Comparison of ENCODE assay signal across 11 cellular contexts in genomic region chr7:1558181-1558811, GRCh38. TPM values are rescaled to one million over a fixed set of nuclear protein-coding genes. Genes with fewer than 3 reads are reported as not detected.
DNase-seq lines count a peak whose midpoint lies in the region; ATAC-seq and TF ChIP-seq lines count a peak whose summit lies in the region.
"Had no signal": no experiment of that assay in that cellular context is flagged by ENCODE, and none has a peak within 500 bp of the region (broad histone marks: within the 10 kb centered on the region; RNA-seq: fewer than 3 reads in every experiment).

No MANE protein-coding gene starts in this region.

- H3K4me3 Mint-ChIP-seq in natural killer cell treated with Interleukin-12 subunit alpha and Interleukin-12 subunit beta and Interleukin-15 and Interleukin-18, amount 100 ng/mL, for 72 hours, result no peak overlapping the region
- H3K4me3 Mint-ChIP-seq: activated T-helper 17 cell treated with anti-CD3 and anti-CD28 coated beads, Interleukin-2, amount 50 U/mL, for 72 hours; T-helper 1 cell treated with Interleukin-12 subunit alpha and Interleukin-12 subunit beta and Interleukin-4 antibody, amounts not matched to agents 30 μg/mL and 1 μg/mL, for 36 hours had no signal

- H3K4me1 ChIP-seq in effector memory CD4-positive, alpha-beta T cell (ENCODE audit: control insufficient read depth, insufficient read depth, low read length, poor library complexity, severe bottlenecking), result no peaks in the 10 kb centered on the region

- H3K4me3 ChIP-seq in BJ (ENCODE audit: low read depth, low read length) (no peak overlapping the region), LNCaP clone FGC (ENCODE audit: low read depth, low read length) (no peak overlapping the region)
- no peak overlapping the region for H3K4me3 ChIP-seq in effector memory CD4-positive, alpha-beta T cell (ENCODE audit: insufficient read depth, low read depth, low read length, poor library complexity, severe bottlenecking)

- CTCF ChIA-PET in BJ (lab: Yijun Ruan, JAX), result interaction anchor here (1.2 kb wide), 2 partner anchors 25 to 119 kb away, joined by 3 to 5 read pairs; no protein-coding TSS in a partner anchor

- ATAC-seq in natural killer cell treated with Interleukin-12 subunit alpha and Interleukin-12 subunit beta and Interleukin-15 and Interleukin-18, amount 100 ng/mL, for 72 hours, result no peak
- ATAC-seq in GM21717 (IDR thresholded peaks at IDR 0.05; ENCODE audit: unreplicated experiment) (no peak), GM18519 (IDR thresholded peaks at IDR 0.05; ENCODE audit: low FRiP score, unreplicated experiment) (no peak)
- ATAC-seq: activated T-helper 17 cell treated with anti-CD3 and anti-CD28 coated beads, Interleukin-2, amount 50 U/mL, for 72 hours had no signal

- DNase-seq in BJ (ENCODE audit: low read depth), result no peak
- DNase-seq in LNCaP clone FGC (ENCODE audit: low read depth), result no peak
- DNase-seq in epithelial cell of prostate (ENCODE audit: low read depth, low spot score), result no peak
- peak; percentile 56 for DNase-seq in natural killer cell treated with Interleukin-12 subunit alpha and Interleukin-12 subunit beta and Interleukin-15 and Interleukin-18, amount 100 ng/mL, for 72 hours (ENCODE audit: low spot score)
- no peak for DNase-seq in effector memory CD4-positive, alpha-beta T cell
- no peak for DNase-seq in HK-2 (ENCODE audit: unreplicated experiment)
- DNase-seq: DMS79 treated with DMSO at 0.1 percent for 48 hours had no signal

- H3K27me3 ChIP-seq in BJ (ENCODE audit: control insufficient read depth, insufficient read depth, low read length), result no peaks in the 10 kb centered on the region
- H3K27me3 ChIP-seq in effector memory CD4-positive, alpha-beta T cell (replicated peaks; ENCODE audit: control insufficient read depth, insufficient read depth, low read length, poor library complexity, severe bottlenecking), result no peaks in the 10 kb centered on the region

- no peaks in the 10 kb centered on the region for H3K4me1 Mint-ChIP-seq in natural killer cell treated with Interleukin-12 subunit alpha and Interleukin-12 subunit beta and Interleukin-15 and Interleukin-18, amount 100 ng/mL, for 72 hours (ENCODE audit: low read depth in 2 of 2)
- H3K4me1 Mint-ChIP-seq: activated T-helper 17 cell treated with anti-CD3 and anti-CD28 coated beads, Interleukin-2, amount 50 U/mL, for 72 hours had no signal

- H3K27ac Mint-ChIP-seq in natural killer cell treated with Interleukin-12 subunit alpha and Interleukin-12 subunit beta and Interleukin-15 and Interleukin-18, amount 100 ng/mL, for 72 hours, result no peak overlapping the region
- H3K27ac Mint-ChIP-seq: activated T-helper 17 cell treated with anti-CD3 and anti-CD28 coated beads, Interleukin-2, amount 50 U/mL, for 72 hours; T-helper 1 cell treated with Interleukin-12 subunit alpha and Interleukin-12 subunit beta and Interleukin-4 antibody, amounts not matched to agents 30 μg/mL and 1 μg/mL, for 36 hours had no signal

- H3K27me3 Mint-ChIP-seq in natural killer cell treated with Interleukin-12 subunit alpha and Interleukin-12 subunit beta and Interleukin-15 and Interleukin-18, amount 100 ng/mL, for 72 hours, result no peaks in the 10 kb centered on the region
- H3K27me3 Mint-ChIP-seq: activated T-helper 17 cell treated with anti-CD3 and anti-CD28 coated beads, Interleukin-2, amount 50 U/mL, for 72 hours had no signal

- POLR2A ChIA-PET in BJ (lab: Charles Lee), result no interaction called here

- no peaks in the 10 kb centered on the region for H3K9me3 ChIP-seq in effector memory CD4-positive, alpha-beta T cell (ENCODE audit: control insufficient read depth, low read length)

- H3K36me3 Mint-ChIP-seq in natural killer cell treated with Interleukin-12 subunit alpha and Interleukin-12 subunit beta and Interleukin-15 and Interleukin-18, amount 100 ng/mL, for 72 hours, result no peaks in the 10 kb centered on the region

- H3K27ac ChIP-seq in epithelial cell of prostate, result peak overlapping the region; percentile 74
- H3K27ac ChIP-seq in effector memory CD4-positive, alpha-beta T cell (ENCODE audit: insufficient read depth, low read length, poor library complexity, severe bottlenecking), result no peak overlapping the region

- no peaks in the 10 kb centered on the region for H3K9me3 Mint-ChIP-seq in natural killer cell treated with Interleukin-12 subunit alpha and Interleukin-12 subunit beta and Interleukin-15 and Interleukin-18, amount 100 ng/mL, for 72 hours
- H3K9me3 Mint-ChIP-seq: activated T-helper 17 cell treated with anti-CD3 and anti-CD28 coated beads, Interleukin-2, amount 50 U/mL, for 72 hours; T-helper 1 cell treated with Interleukin-12 subunit alpha and Interleukin-12 subunit beta and Interleukin-4 antibody, amounts not matched to agents 30 μg/mL and 1 μg/mL, for 36 hours had no signal

- H3K36me3 ChIP-seq in BJ (ENCODE audit: control insufficient read depth, insufficient read depth, low read length), result no peaks in the 10 kb centered on the region
- no peaks in the 10 kb centered on the region for H3K36me3 ChIP-seq in effector memory CD4-positive, alpha-beta T cell (ENCODE audit: control insufficient read depth, insufficient read depth, low read length)

- TF ChIP-seq CTCF in BJ (IDR thresholded peaks at IDR 0.05; ENCODE audit: insufficient read depth, low read depth, low read length) (0 out of 2 replicates have a peak, but pooled peaks have one; percentile 9), LNCaP clone FGC (IDR thresholded peaks at IDR 0.05; ENCODE audit: control insufficient read depth, extremely low read depth, insufficient read depth) (peak; percentile 40)

RNA-seq across cellular contexts. Expression of gene TMEM184A, which starts 2.3 kb away (rescaled TPM):
- 0.38 and 1.3 TPM in 2 replicates for polyA plus RNA-seq in BJ (2011; rRNA removed)
- 0.31 and 0.71 TPM in 2 replicates for polyA minus RNA-seq in BJ (2011; rRNA and poly(A)+ RNA removed)
- total RNA-seq in natural killer cell treated with Interleukin-12 subunit alpha and Interleukin-12 subunit beta and Interleukin-15 and Interleukin-18, amount 100 ng/mL, for 72 hours, result not detected
- total RNA-seq: activated T-helper 17 cell treated with anti-CD3 and anti-CD28 coated beads, Interleukin-2, amount 50 U/mL, for 72 hours had no signal

RNA-seq across cellular contexts. Expression of gene PSMG3, which starts 11.5 kb away (rescaled TPM):
- 32.1 and 40.9 TPM in 2 replicates for polyA plus RNA-seq in BJ (2011; rRNA removed)
- polyA minus RNA-seq in BJ (2011; rRNA and poly(A)+ RNA removed), result 10.2 and 11.6 TPM in 2 replicates
- 10 to 100 TPM; 23.2 to 69.1 TPM for total RNA-seq in natural killer cell treated with Interleukin-12 subunit alpha and Interleukin-12 subunit beta and Interleukin-15 and Interleukin-18, amount 100 ng/mL, for 72 hours

RNA-seq across cellular contexts. Expression of gene MAFK, which starts 27.8 kb away (rescaled TPM):
- 9.6 and 17.1 TPM in 2 replicates for polyA plus RNA-seq in BJ (2011; rRNA removed)
- 6.2 and 7.0 TPM in 2 replicates for polyA minus RNA-seq in BJ (2011; rRNA and poly(A)+ RNA removed)
- total RNA-seq in natural killer cell treated with Interleukin-12 subunit alpha and Interleukin-12 subunit beta and Interleukin-15 and Interleukin-18, amount 100 ng/mL, for 72 hours, result 10 to 100 TPM; 43.1 to 60.9 TPM

RNA-seq across cellular contexts. Expression of gene INTS1, which starts 54.1 kb away (rescaled TPM):
- 7.6 and 21.8 TPM in 2 replicates for polyA plus RNA-seq in BJ (2011; rRNA removed)
- 19.7 and 26.6 TPM in 2 replicates for polyA minus RNA-seq in BJ (2011; rRNA and poly(A)+ RNA removed)
- 100 to 1,000 TPM in 1 of 2 donors, 10 to 100 TPM in 1; 79.0 to 153 TPM for total RNA-seq in natural killer cell treated with Interleukin-12 subunit alpha and Interleukin-12 subunit beta and Interleukin-15 and Interleukin-18, amount 100 ng/mL, for 72 hours
